In genomic region chrX:109940411-109940810, GRCh38 we compare ENCODE assay signal across 23 cellular contexts.
DNase-seq lines count a peak whose midpoint lies in the region; ATAC-seq, FAIRE-seq and TF ChIP-seq lines count a peak whose summit lies in the region.
"Had no signal": no experiment of that assay in that cellular context is flagged by ENCODE, and none has a peak within 500 bp of the region (broad histone marks: within the 10 kb centered on the region; RNA-seq: fewer than 3 reads in every experiment).

No MANE protein-coding gene starts in this region.

- H3K4me1 Mint-ChIP-seq in activated naive CD4-positive, alpha-beta T cell treated with anti-CD3 and anti-CD28 coated beads, Interleukin-2, amount 50 U/mL, for 24 hours = no peaks in the 10 kb centered on the region
- H3K4me1 Mint-ChIP-seq in astrocyte (ENCODE audit: low read depth, unreplicated experiment) (no peaks in the 10 kb centered on the region), H9 (peaks cover 18% of the 10 kb centered on the region in 2 experiments)
- H3K4me1 Mint-ChIP-seq: CD4-positive, CD25-positive, alpha-beta regulatory T cell; CD8-positive, alpha-beta memory T cell had no signal

- no peak overlapping the region for H2BK12ac ChIP-seq in H9 (ENCODE audit: insufficient read length, low read depth, low read length)

- no peak overlapping the region for H3K23ac ChIP-seq in H9 (ENCODE audit: insufficient read length, low read depth, low read length)

- H3K79me2 ChIP-seq in astrocyte (ENCODE audit: insufficient read depth, low read length) (no peaks in the 10 kb centered on the region), H9 (ENCODE audit: insufficient read depth, low read length) (no peaks in the 10 kb centered on the region)

- H2AFZ ChIP-seq in astrocyte (ENCODE audit: low read depth, low read length) (no peak overlapping the region), H9 (ENCODE audit: low read length) (no peak overlapping the region)

- H3K4me2 ChIP-seq in astrocyte (ENCODE audit: low read length) = no peak overlapping the region
- H3K4me2 ChIP-seq in H9 (ENCODE audit: insufficient read depth, insufficient read length, low read length) = no peak overlapping the region

- no peaks in the 10 kb centered on the region for H3K9me3 ChIP-seq in astrocyte (ENCODE audit: insufficient read depth, low read depth, low read length)
- no peaks in the 10 kb centered on the region for H3K9me3 ChIP-seq in H9 (ENCODE audit: control insufficient read depth, low read depth, low read length)
- H3K9me3 ChIP-seq: BE2C had no signal

- no peak overlapping the region for H2BK15ac ChIP-seq in H9 (ENCODE audit: low read depth, low read length)

- ATAC-seq in activated naive CD4-positive, alpha-beta T cell treated with anti-CD3 and anti-CD28 coated beads, Interleukin-2, amount 50 U/mL, for 72 hours = no peak
- ATAC-seq: GM12878 had no signal

- no peak overlapping the region for H3K4me3 ChIP-seq in astrocyte (ENCODE audit: insufficient read depth, low read depth, low read length)
- H3K4me3 ChIP-seq in bronchial epithelial cell (ENCODE audit: low read depth, low read length) = no peak overlapping the region
- H3K4me3 ChIP-seq: GM12878 had no signal

- H4K20me1 ChIP-seq in astrocyte (ENCODE audit: insufficient read depth, low read length) (no peaks in the 10 kb centered on the region), H9 (ENCODE audit: control insufficient read depth, insufficient read depth, insufficient read length) (no peaks in the 10 kb centered on the region)

- H3K36me3 Mint-ChIP-seq in activated naive CD4-positive, alpha-beta T cell treated with anti-CD3 and anti-CD28 coated beads, Interleukin-2, amount 50 U/mL, for 24 hours = no peaks in the 10 kb centered on the region
- H3K36me3 Mint-ChIP-seq in activated naive CD4-positive, alpha-beta T cell treated with anti-CD3 and anti-CD28 coated beads, Interleukin-2, amount 50 U/mL, for 72 hours = peaks cover 0 to 4% of the 10 kb centered on the region in 2 donors
- H3K36me3 Mint-ChIP-seq in astrocyte (ENCODE audit: low read depth, unreplicated experiment) (no peaks in the 10 kb centered on the region), H9 (ENCODE audit: insufficient read depth in 1 of 3, low read depth in 3 of 3) (no peaks in the 10 kb centered on the region; a peak in 1 of 7 replicates)
- H3K36me3 Mint-ChIP-seq: CD4-positive, CD25-positive, alpha-beta regulatory T cell; CD8-positive, alpha-beta memory T cell had no signal

- WGBS in H9 (ENCODE audit: extremely low coverage, insufficient read length, low lambda C conversion rate) = no CpG with 5 or more reads among the region's 2 CpGs

- H3K27me3 Mint-ChIP-seq in activated naive CD4-positive, alpha-beta T cell treated with anti-CD3 and anti-CD28 coated beads, Interleukin-2, amount 50 U/mL, for 24 hours = no peaks in the 10 kb centered on the region
- H3K27me3 Mint-ChIP-seq in astrocyte (ENCODE audit: low read depth, unreplicated experiment) (peaks cover 4% of the 10 kb centered on the region), H9 (ENCODE audit: low read depth) (no peaks in the 10 kb centered on the region)

- no peaks in the 10 kb centered on the region for H3K79me1 ChIP-seq in H9 (ENCODE audit: insufficient read depth, low read depth, low read length, poor library complexity, severe bottlenecking)

- no peak overlapping the region for H3K14ac ChIP-seq in H9 (ENCODE audit: insufficient read depth, low read length)

- no peak overlapping the region for H3K56ac ChIP-seq in H9 (ENCODE audit: insufficient read length, low read depth, low read length)

- H3K36me3 ChIP-seq in astrocyte (ENCODE audit: insufficient read depth, low read length) = no peaks in the 10 kb centered on the region
- H3K36me3 ChIP-seq in bronchial epithelial cell (ENCODE audit: control insufficient read depth, insufficient read depth, low read length) = no peaks in the 10 kb centered on the region
- H3K36me3 ChIP-seq: BE2C had no signal

- H3K9ac ChIP-seq in astrocyte (ENCODE audit: low read length) = no peak overlapping the region
- no peak overlapping the region for H3K9ac ChIP-seq in H9 (ENCODE audit: extremely low read depth, insufficient read length, low read length)

- no peaks in the 10 kb centered on the region for H3K9me3 Mint-ChIP-seq in activated naive CD4-positive, alpha-beta T cell treated with anti-CD3 and anti-CD28 coated beads, Interleukin-2, amount 50 U/mL, for 24 hours
- no peaks in the 10 kb centered on the region for H3K9me3 Mint-ChIP-seq in activated naive CD4-positive, alpha-beta T cell treated with anti-CD3 and anti-CD28 coated beads, Interleukin-2, amount 50 U/mL, for 72 hours
- H3K9me3 Mint-ChIP-seq in astrocyte (ENCODE audit: unreplicated experiment) (no peaks in the 10 kb centered on the region), H9 (no peaks in the 10 kb centered on the region; a peak in 1 of 5 replicates)
- H3K9me3 Mint-ChIP-seq: CD8-positive, alpha-beta memory T cell had no signal

- H3K4me1 ChIP-seq in astrocyte (ENCODE audit: insufficient read depth, low read length) (no peaks in the 10 kb centered on the region), H9 (ENCODE audit: insufficient read depth, low read length) (no peaks in the 10 kb centered on the region)
- H3K4me1 ChIP-seq: BE2C had no signal

- TF ChIP-seq CTCF in astrocyte (IDR thresholded peaks at IDR 0.05; ENCODE audit: insufficient read depth, low read depth, low read length) (no peak), bronchial epithelial cell (IDR thresholded peaks at IDR 0.05; ENCODE audit: insufficient read depth, low read length, severe bottlenecking) (no peak), H9 (conservative IDR thresholded peaks at IDR 0.05) (no peak)

- no peak overlapping the region for H3K18ac ChIP-seq in H9 (ENCODE audit: insufficient read length, low read depth, low read length)

- H3K4ac ChIP-seq in H9 (ENCODE audit: low read depth, low read length) = no peak overlapping the region

- H4K8ac ChIP-seq in H9 (replicated peaks; ENCODE audit: insufficient read length, low read depth, low read length) = no peak overlapping the region

- no peak overlapping the region for H2AK5ac ChIP-seq in H9 (ENCODE audit: insufficient read length, low read length)

- H3K23me2 ChIP-seq in H9 (ENCODE audit: insufficient read length, low read depth, low read length, poor library complexity, severe bottlenecking) = no peaks in the 10 kb centered on the region

- no peak overlapping the region for H2BK20ac ChIP-seq in H9 (ENCODE audit: low read depth, low read length, poor library complexity, severe bottlenecking)

- H3K4me3 Mint-ChIP-seq in activated naive CD4-positive, alpha-beta T cell treated with anti-CD3 and anti-CD28 coated beads, Interleukin-2, amount 50 U/mL, for 24 hours = no peak overlapping the region
- no peak overlapping the region for H3K4me3 Mint-ChIP-seq in astrocyte (ENCODE audit: unreplicated experiment)
- H3K4me3 Mint-ChIP-seq in H9 = no peak overlapping the region
- H3K4me3 Mint-ChIP-seq: CD4-positive, CD25-positive, alpha-beta regulatory T cell; CD8-positive, alpha-beta memory T cell had no signal

- H3T11ph ChIP-seq in H9 (ENCODE audit: low read length) = no peak overlapping the region

- H3K27ac ChIP-seq in astrocyte (ENCODE audit: low read depth, low read length) = no peak overlapping the region
- H3K27ac ChIP-seq in H9 (ENCODE audit: insufficient read length, low read depth, low read length) = no peak overlapping the region
- H3K27ac ChIP-seq: 22Rv1 had no signal

- no peak overlapping the region for H4K5ac ChIP-seq in H9 (ENCODE audit: insufficient read length, low read depth, low read length)

- FAIRE-seq in astrocyte (lab: Jason Lieb, UNC) (peak; percentile 54), bronchial epithelial cell (lab: Jason Lieb, UNC) (peak; percentile 58)
- FAIRE-seq: GM12878, H1, HTR-8/SVneo had no signal

- peak overlapping the region; percentile 43 for H3K27ac Mint-ChIP-seq in activated naive CD4-positive, alpha-beta T cell treated with anti-CD3 and anti-CD28 coated beads, Interleukin-2, amount 50 U/mL, for 24 hours
- peak overlapping the region in 1 of 2 donors; percentile 55 for H3K27ac Mint-ChIP-seq in activated naive CD4-positive, alpha-beta T cell treated with anti-CD3 and anti-CD28 coated beads, Interleukin-2, amount 50 U/mL, for 72 hours
- H3K27ac Mint-ChIP-seq in astrocyte (ENCODE audit: unreplicated experiment) = no peak overlapping the region
- H3K27ac Mint-ChIP-seq in H9 = no peak overlapping the region
- H3K27ac Mint-ChIP-seq: CD4-positive, CD25-positive, alpha-beta regulatory T cell; CD8-positive, alpha-beta memory T cell had no signal

- H2BK120ac ChIP-seq in H9 (ENCODE audit: low read depth, low read length, poor library complexity, severe bottlenecking) = no peak overlapping the region

- no peaks in the 10 kb centered on the region for H3K27me3 ChIP-seq in astrocyte (ENCODE audit: insufficient read depth, low read length)
- no peaks in the 10 kb centered on the region for H3K27me3 ChIP-seq in bronchial epithelial cell (ENCODE audit: control insufficient read depth, insufficient read depth, low read length)
- no peaks in the 10 kb centered on the region; the same call in 1 of the 2 replicates for H3K27me3 ChIP-seq in H9 (ENCODE audit: insufficient read depth, low read length)
- H3K27me3 ChIP-seq: BE2C had no signal

- H2BK5ac ChIP-seq in H9 (ENCODE audit: insufficient read length, low read length) = no peak overlapping the region

- no peak overlapping the region for H4K91ac ChIP-seq in H9 (ENCODE audit: insufficient read length, low read depth, low read length)

- DNase-seq in activated naive CD4-positive, alpha-beta T cell treated with anti-CD3 and anti-CD28 coated beads, Interleukin-2, amount 50 U/mL, for 72 hours (ENCODE audit: low spot score in 2 of 2) = no peak
- DNase-seq in astrocyte (ENCODE audit: low read depth) (peak; percentile 8), bronchial epithelial cell (ENCODE audit: low read depth) (no peak), NCI-H1436 (lab: John Stamatoyannopoulos, UW) (no peak), H9 (no peak), SKM-1 (lab: John Stamatoyannopoulos, UW; ENCODE audit: unreplicated experiment) (no peak)
- no peak for DNase-seq in stimulated activated CD4-positive, alpha-beta T cell treated with anti-CD3 and anti-CD28 coated beads, Interleukin-15, amount 100 ng/mL, for 24 hours
- DNase-seq: BE2C; C1 segment of cervical spinal cord; CD4-positive, CD25-positive, alpha-beta regulatory T cell; CD8-positive, alpha-beta memory T cell; COR-L47; DMS 273 treated with DMSO at 0.1 percent for 48 hours; DMS53; DND-41; EL; HCEC 1CT; IMR-90 had no signal
